ENCODE assay signal across 8 cellular contexts in the genomic region with DNA sequence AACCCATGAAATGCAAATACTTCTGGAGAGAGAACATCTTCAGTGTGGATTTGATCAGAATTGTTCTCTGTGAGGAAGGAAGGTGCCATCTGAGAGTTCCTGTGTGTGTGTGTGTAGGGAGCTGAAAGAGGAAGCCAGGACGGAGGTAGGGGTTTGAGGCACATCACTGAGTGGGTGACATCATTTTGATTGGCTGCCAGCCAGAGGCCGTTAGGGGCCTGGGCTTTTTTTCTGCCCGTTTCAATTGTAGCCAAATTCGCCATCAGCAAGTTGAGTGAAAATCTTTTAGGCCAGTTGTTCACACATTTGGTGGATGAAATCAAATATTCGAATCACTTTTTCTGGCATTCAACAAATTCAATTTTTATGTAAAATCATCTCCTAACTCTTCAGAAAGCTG. TPM values are rescaled to one million over a fixed set of nuclear protein-coding genes. Genes with fewer than 3 reads are reported as not detected.
A peak's percentile ranks its signal among the peaks of the same experiment; 100 is the strongest.
DNase-seq lines count a peak whose midpoint lies in the region; ATAC-seq and TF ChIP-seq lines count a peak whose summit lies in the region.

No MANE protein-coding gene starts in this region.

- DNase-seq in NCI-H446 (lab: John Stamatoyannopoulos, UW) = peak; percentile 48 to 84
- DNase-seq in fibroblast of lung (ENCODE audit: low read depth in 2 of 2) = peak; percentile 5 to 56
- DNase-seq in T-helper 9 cell = no peak
- no peak for DNase-seq in coronary artery (ENCODE audit: low spot score)
- no peak for DNase-seq in stimulated activated naive CD4-positive, alpha-beta T cell (lab: John Stamatoyannopoulos, UW)
- no peak for DNase-seq in T-helper 1 cell

- H3K27me3 ChIP-seq in fibroblast of lung (ENCODE audit: control insufficient read depth, insufficient read depth, low read length) = peaks cover 5% of the 10 kb centered on the region

- no peak overlapping the region for H3K4me3 ChIP-seq in fibroblast of lung (replicated peaks in 1 of 4; ENCODE audit: control extremely low read depth in 1 of 4, insufficient read depth in 1 of 4, low read depth in 3 of 4, low read length in 4 of 4)
- H3K4me3 ChIP-seq in coronary artery = no peak overlapping the region

- no peaks in the 10 kb centered on the region for H3K9me3 ChIP-seq in fibroblast of lung (ENCODE audit: control insufficient read depth, insufficient read depth, low read depth, low read length)

- no peaks in the 10 kb centered on the region for H3K79me2 ChIP-seq in fibroblast of lung (ENCODE audit: control insufficient read depth, insufficient read depth, low read length)

- H3K36me3 ChIP-seq in fibroblast of lung (ENCODE audit: control insufficient read depth, insufficient read depth, low read length) = no peaks in the 10 kb centered on the region

- H4K20me1 ChIP-seq in fibroblast of lung (ENCODE audit: control insufficient read depth, extremely low read depth, insufficient read depth, low read length) = no peaks in the 10 kb centered on the region

- H3K27ac ChIP-seq in fibroblast of lung (ENCODE audit: insufficient read depth, low read length) = no peak overlapping the region
- no peak overlapping the region for H3K27ac ChIP-seq in coronary artery

- no peaks in the 10 kb centered on the region for H3K4me1 ChIP-seq in fibroblast of lung (ENCODE audit: control insufficient read depth, extremely low read depth, insufficient read depth, low read length)

- no peak overlapping the region for H3K4me2 ChIP-seq in fibroblast of lung (ENCODE audit: extremely low read depth, insufficient read depth, low read length)

- TF ChIP-seq CTCF in fibroblast of lung (conservative IDR thresholded peaks at IDR 0.05 in 1 of 2, IDR thresholded peaks at IDR 0.05 in 1 of 2; ENCODE audit: low read depth in 1 of 2, low read length in 2 of 2) (no peak), coronary artery (IDR thresholded peaks at IDR 0.05) (no peak)

- H3K9ac ChIP-seq in fibroblast of lung (ENCODE audit: insufficient read depth, low read length) = no peak overlapping the region

- H2AFZ ChIP-seq in fibroblast of lung (ENCODE audit: low read length) = no peak overlapping the region

- ATAC-seq in GM19324 (IDR thresholded peaks at IDR 0.05; ENCODE audit: low FRiP score, unreplicated experiment) (peak; percentile 75), HG03354 (IDR thresholded peaks at IDR 0.05; ENCODE audit: poor library complexity, severe bottlenecking, unreplicated experiment) (peak; percentile 63)

RNA-seq across cellular contexts. Expression of gene TSN, which starts 48.9 kb away (rescaled TPM):
- total RNA-seq in fibroblast of lung = 40.0 and 42.9 TPM in 2 replicates
- 50.4 and 59.0 TPM in 2 replicates for polyA plus RNA-seq in fibroblast of lung
- 36.9 and 46.6 TPM in 2 replicates for polyA plus RNA-seq in fibroblast of lung (2012)
- 12.3 and 35.9 TPM in 2 replicates for polyA minus RNA-seq in fibroblast of lung (ENCODE audit: low replicate concordance)

Comparison
In these comparisons a context has a peak if more than half of its experiments do, and no peak if none do; other contexts are left out.
1. DNase-seq: peak in NCI-H446 (2 of 2) and fibroblast of lung (2 of 2); none in T-helper 9 cell (single experiment), coronary artery (single experiment), stimulated activated naive CD4-positive, alpha-beta T cell (0 of 6) and T-helper 1 cell (0 of 5).